8 cellular contexts compared by ENCODE assay signal in the genomic region with DNA sequence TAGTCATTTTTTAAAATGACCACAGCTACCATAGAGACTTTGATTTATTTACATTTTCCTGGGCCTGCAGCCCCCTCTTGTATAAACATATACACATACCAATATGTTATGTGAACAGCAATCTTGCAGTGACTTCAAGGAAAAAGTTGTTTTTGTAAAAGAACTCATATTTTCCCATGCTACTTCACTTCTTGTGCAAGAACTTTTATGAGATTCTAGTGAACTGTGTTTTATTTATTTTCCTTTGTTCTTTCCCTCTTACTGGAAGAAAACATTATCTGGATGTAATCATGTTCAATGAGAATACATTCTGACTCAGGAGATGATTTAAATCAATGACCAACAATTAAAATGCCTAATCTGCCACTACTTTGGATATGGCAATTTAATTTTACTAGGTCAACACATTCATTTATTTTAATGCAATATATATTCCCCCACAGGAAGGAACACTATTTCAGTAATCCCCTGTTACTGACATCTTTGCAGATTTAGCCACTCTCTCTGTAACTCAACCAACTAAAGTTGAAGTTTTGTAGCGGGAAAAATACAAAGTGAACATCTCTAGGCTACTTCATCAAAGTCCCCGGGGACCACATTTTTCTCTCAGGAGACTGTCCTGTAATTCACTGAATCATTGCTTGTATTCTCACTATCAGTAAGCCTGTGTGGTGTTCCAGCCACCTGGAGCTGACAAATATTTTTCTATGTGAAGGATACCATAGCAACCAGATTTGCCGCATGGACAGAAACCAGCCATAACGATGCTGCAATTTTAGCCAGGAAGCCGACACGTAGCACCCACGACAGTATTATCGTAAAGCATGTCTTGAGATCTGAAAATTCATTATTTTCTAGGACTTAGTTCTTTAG.
DNase-seq lines count a peak whose midpoint lies in the region; ATAC-seq, FAIRE-seq and TF ChIP-seq lines count a peak whose summit lies in the region.

No MANE protein-coding gene starts in this region.

- no peak overlapping the region for H3K4me3 ChIP-seq in fibroblast of mammary gland (ENCODE audit: control insufficient read depth, low read depth, low read length)

- no peaks in the 10 kb centered on the region for H3K36me3 Mint-ChIP-seq in effector memory CD8-positive, alpha-beta T cell (ENCODE audit: insufficient read depth)

- no peak overlapping the region for H3K27ac Mint-ChIP-seq in effector memory CD8-positive, alpha-beta T cell

- peaks cover 0 to 17% of the 10 kb centered on the region in 2 donors for H3K27me3 Mint-ChIP-seq in effector memory CD8-positive, alpha-beta T cell

- ATAC-seq in GM21786 (IDR thresholded peaks at IDR 0.05; ENCODE audit: unreplicated experiment) (peak; percentile 83), left colon (no peak)
- no peak for ATAC-seq in effector memory CD8-positive, alpha-beta T cell (replicated peaks)

- no peak for TF ChIP-seq POLR2A in GM12891 (IDR thresholded peaks at IDR 0.05; ENCODE audit: low read depth, low read length)

- H3K4me1 Mint-ChIP-seq in effector memory CD8-positive, alpha-beta T cell (ENCODE audit: low read depth in 2 of 2): peaks cover 0 to 5% of the 10 kb centered on the region in 2 donors

- intact Hi-C loops in left colon (cut with DNase I, micrococcal nuclease): no loop called here

- no peaks in the 10 kb centered on the region for H3K9me3 Mint-ChIP-seq in effector memory CD8-positive, alpha-beta T cell

- DNase-seq in GM12891 (ENCODE audit: insufficient read length, low spot score): no peak
- peak; percentile 48 for DNase-seq in NCI-H146 treated with DMSO at 0.1 percent for 48 hours (lab: John Stamatoyannopoulos, UW; ENCODE audit: unreplicated experiment)
- DNase-seq in fibroblast of mammary gland (ENCODE audit: low read depth): peak; percentile 93
- peak; percentile 76 for DNase-seq in stromal cell of bone marrow (ENCODE audit: low read depth)
- no peak for DNase-seq in COLO829 (ENCODE audit: low spot score)
- no peak for DNase-seq in left colon
- no peak for DNase-seq in effector memory CD8-positive, alpha-beta T cell

- no peak overlapping the region for H3K4me3 Mint-ChIP-seq in effector memory CD8-positive, alpha-beta T cell

- FAIRE-seq in GM12891 (lab: Jason Lieb, UNC): peak; percentile 68

- no peak for TF ChIP-seq CTCF in fibroblast of mammary gland (conservative IDR thresholded peaks at IDR 0.05; ENCODE audit: control insufficient read depth, insufficient read depth, low read depth, low read length)

TF ChIP-seq in GM12891, 5 proteins besides CTCF, POLR2A, EP300 and RAD21:
- no peak for TF ChIP-seq PAX5 (IDR thresholded peaks at IDR 0.05; ENCODE audit: insufficient read depth, low read length, severe bottlenecking)
- no peak for TF ChIP-seq SPI1 (IDR thresholded peaks at IDR 0.05; ENCODE audit: low read depth, low read length)
- no peak for TF ChIP-seq POU2F2 (IDR thresholded peaks at IDR 0.05; ENCODE audit: low read depth, low read length)
- no peak for TF ChIP-seq TAF1 (IDR thresholded peaks at IDR 0.05; ENCODE audit: low read depth, low read length)
- TF ChIP-seq POLR2AphosphoS5 (IDR thresholded peaks at IDR 0.05; ENCODE audit: low read depth, low read length): no peak

Comparison
In these comparisons a context has a peak if more than half of its experiments do, and no peak if none do; other contexts are left out.
1. DNase-seq: peak in NCI-H146 treated with DMSO at 0.1 percent for 48 hours (single experiment), fibroblast of mammary gland (single experiment) and stromal cell of bone marrow (single experiment); none in GM12891 (single experiment), COLO829 (single experiment), left colon (0 of 2) and effector memory CD8-positive, alpha-beta T cell (0 of 3).